Comparison of ENCODE assay signal across 1 cellular context in the genomic region with DNA sequence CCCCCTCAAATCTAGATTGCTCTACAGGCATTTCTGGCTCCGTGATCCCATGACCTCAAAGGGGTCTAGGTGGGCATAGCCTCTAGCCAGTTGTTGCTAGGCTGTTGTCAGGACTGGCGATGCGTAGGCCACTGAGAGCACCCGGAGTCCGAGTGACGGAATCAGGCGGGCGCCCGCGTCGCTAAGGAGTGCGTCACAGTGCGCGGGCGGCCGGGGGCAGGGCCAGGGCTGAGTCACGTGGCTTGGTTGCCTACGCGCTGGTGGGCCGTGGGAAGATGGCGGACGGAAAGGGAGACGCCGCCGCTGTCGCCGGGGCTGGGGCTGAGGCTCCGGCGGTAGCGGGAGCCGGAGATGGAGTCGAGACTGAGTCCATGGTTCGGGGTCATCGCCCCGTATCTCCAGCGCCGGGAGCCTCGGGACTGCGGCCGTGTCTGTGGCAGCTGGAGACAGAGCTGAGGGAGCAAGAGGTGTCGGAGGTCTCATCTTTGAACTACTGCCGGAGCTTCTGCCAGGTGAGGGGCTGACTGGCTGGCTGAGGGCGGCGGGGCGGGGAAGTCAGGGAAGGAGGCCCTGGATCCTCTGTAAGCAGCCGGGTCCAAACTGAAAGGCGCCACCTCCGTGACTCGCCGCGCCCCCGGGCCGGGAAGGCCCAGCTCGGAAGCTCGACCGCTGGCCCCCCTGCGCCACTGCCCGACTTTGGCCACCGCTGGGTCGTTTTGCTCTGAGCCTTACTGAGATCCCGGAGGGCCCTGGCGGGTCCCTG.
TF ChIP-seq lines count a peak whose summit lies in the region.

A gene with protein sequence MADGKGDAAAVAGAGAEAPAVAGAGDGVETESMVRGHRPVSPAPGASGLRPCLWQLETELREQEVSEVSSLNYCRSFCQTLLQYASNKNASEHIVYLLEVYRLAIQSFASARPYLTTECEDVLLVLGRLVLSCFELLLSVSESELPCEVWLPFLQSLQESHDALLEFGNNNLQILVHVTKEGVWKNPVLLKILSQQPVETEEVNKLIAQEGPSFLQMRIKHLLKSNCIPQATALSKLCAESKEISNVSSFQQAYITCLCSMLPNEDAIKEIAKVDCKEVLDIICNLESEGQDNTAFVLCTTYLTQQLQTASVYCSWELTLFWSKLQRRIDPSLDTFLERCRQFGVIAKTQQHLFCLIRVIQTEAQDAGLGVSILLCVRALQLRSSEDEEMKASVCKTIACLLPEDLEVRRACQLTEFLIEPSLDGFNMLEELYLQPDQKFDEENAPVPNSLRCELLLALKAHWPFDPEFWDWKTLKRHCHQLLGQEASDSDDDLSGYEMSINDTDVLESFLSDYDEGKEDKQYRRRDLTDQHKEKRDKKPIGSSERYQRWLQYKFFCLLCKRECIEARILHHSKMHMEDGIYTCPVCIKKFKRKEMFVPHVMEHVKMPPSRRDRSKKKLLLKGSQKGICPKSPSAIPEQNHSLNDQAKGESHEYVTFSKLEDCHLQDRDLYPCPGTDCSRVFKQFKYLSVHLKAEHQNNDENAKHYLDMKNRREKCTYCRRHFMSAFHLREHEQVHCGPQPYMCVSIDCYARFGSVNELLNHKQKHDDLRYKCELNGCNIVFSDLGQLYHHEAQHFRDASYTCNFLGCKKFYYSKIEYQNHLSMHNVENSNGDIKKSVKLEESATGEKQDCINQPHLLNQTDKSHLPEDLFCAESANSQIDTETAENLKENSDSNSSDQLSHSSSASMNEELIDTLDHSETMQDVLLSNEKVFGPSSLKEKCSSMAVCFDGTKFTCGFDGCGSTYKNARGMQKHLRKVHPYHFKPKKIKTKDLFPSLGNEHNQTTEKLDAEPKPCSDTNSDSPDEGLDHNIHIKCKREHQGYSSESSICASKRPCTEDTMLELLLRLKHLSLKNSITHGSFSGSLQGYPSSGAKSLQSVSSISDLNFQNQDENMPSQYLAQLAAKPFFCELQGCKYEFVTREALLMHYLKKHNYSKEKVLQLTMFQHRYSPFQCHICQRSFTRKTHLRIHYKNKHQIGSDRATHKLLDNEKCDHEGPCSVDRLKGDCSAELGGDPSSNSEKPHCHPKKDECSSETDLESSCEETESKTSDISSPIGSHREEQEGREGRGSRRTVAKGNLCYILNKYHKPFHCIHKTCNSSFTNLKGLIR (N-terminal part only) (plus strand): TSS at position 263 of the 763 bp plus-strand sequence. CDS start 13 bp downstream, at position 276.

TF ChIP-seq in HepG2, 621 proteins besides CTCF, POLR2A, EP300 and RAD21 (continued from another document and continues in another):
- TF ChIP-seq, protein P1, sequence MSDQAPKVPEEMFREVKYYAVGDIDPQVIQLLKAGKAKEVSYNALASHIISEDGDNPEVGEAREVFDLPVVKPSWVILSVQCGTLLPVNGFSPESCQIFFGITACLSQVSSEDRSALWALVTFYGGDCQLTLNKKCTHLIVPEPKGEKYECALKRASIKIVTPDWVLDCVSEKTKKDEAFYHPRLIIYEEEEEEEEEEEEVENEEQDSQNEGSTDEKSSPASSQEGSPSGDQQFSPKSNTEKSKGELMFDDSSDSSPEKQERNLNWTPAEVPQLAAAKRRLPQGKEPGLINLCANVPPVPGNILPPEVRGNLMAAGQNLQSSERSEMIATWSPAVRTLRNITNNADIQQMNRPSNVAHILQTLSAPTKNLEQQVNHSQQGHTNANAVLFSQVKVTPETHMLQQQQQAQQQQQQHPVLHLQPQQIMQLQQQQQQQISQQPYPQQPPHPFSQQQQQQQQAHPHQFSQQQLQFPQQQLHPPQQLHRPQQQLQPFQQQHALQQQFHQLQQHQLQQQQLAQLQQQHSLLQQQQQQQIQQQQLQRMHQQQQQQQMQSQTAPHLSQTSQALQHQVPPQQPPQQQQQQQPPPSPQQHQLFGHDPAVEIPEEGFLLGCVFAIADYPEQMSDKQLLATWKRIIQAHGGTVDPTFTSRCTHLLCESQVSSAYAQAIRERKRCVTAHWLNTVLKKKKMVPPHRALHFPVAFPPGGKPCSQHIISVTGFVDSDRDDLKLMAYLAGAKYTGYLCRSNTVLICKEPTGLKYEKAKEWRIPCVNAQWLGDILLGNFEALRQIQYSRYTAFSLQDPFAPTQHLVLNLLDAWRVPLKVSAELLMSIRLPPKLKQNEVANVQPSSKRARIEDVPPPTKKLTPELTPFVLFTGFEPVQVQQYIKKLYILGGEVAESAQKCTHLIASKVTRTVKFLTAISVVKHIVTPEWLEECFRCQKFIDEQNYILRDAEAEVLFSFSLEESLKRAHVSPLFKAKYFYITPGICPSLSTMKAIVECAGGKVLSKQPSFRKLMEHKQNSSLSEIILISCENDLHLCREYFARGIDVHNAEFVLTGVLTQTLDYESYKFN (CRISPR knock-in tag; conservative IDR thresholded peaks at IDR 0.05) = 0 out of 2 replicates have a peak, but pooled peaks have one; percentile 43
- TF ChIP-seq HOXA9 (CRISPR knock-in tag; IDR thresholded peaks at IDR 0.05; ENCODE audit: borderline replicate concordance) (no peak), TCF7 (IDR thresholded peaks at IDR 0.05; ENCODE audit: low read depth) (no peak), ZNF850 (CRISPR knock-in tag; conservative IDR thresholded peaks at IDR 0.05) (no peak), ZNF547 (CRISPR knock-in tag; IDR thresholded peaks at IDR 0.05) (peak; percentile 77), ZNF343 (CRISPR knock-in tag; IDR thresholded peaks at IDR 0.05) (no peak), ZNF33B (CRISPR knock-in tag; IDR thresholded peaks at IDR 0.05) (no peak), SUZ12 (IDR thresholded peaks at IDR 0.05; ENCODE audit: low read depth, low read length) (no peak), ZC3H4 (CRISPR knock-in tag; IDR thresholded peaks at IDR 0.05; ENCODE audit: borderline replicate concordance) (no peak), ZNF816 (CRISPR knock-in tag; IDR thresholded peaks at IDR 0.05; ENCODE audit: borderline replicate concordance) (peak; percentile 74; the same call in 1 of the 2 replicates), KDM2A (CRISPR knock-in tag; IDR thresholded peaks at IDR 0.05; ENCODE audit: borderline replicate concordance, low read depth) (peak; percentile 94), ZNF746 (CRISPR knock-in tag; IDR thresholded peaks at IDR 0.05) (no peak), MIXL1 (CRISPR knock-in tag; IDR thresholded peaks at IDR 0.05) (peak; percentile 73), ZNF205 (CRISPR knock-in tag; IDR thresholded peaks at IDR 0.05) (peak; percentile 33; the same call in 1 of the 2 replicates), SMYD3 (CRISPR knock-in tag; IDR thresholded peaks at IDR 0.05) (peak; percentile 62; the same call in 1 of the 2 replicates), ZNF670 (CRISPR knock-in tag; IDR thresholded peaks at IDR 0.05; ENCODE audit: borderline replicate concordance) (no peak; the same call in none of the 2 replicates), EZH2 (conservative IDR thresholded peaks at IDR 0.05; ENCODE audit: low read depth, low read length) (no peak), ELF4 (CRISPR knock-in tag; IDR thresholded peaks at IDR 0.05; ENCODE audit: borderline replicate concordance) (0 out of 2 replicates have a peak, but pooled peaks have one; percentile 71), ZNF713 (CRISPR knock-in tag; IDR thresholded peaks at IDR 0.05) (no peak; the same call in 1 of the 2 replicates), ZFP62 (CRISPR knock-in tag; IDR thresholded peaks at IDR 0.05) (no peak), ZNF124 (CRISPR knock-in tag; IDR thresholded peaks at IDR 0.05) (peak; percentile 69; the same call in 1 of the 2 replicates), MAFK (conservative IDR thresholded peaks at IDR 0.05 in 1 of 2, IDR thresholded peaks at IDR 0.05 in 1 of 2; ENCODE audit: low read length in 2 of 2) (no peak), ZNF383 (CRISPR knock-in tag; IDR thresholded peaks at IDR 0.05; ENCODE audit: borderline replicate concordance) (no peak), ZNF501 (CRISPR knock-in tag; IDR thresholded peaks at IDR 0.05) (peak; percentile 97), ZNF367 (CRISPR knock-in tag; IDR thresholded peaks at IDR 0.05; ENCODE audit: borderline replicate concordance) (peak; percentile 61; the same call in 1 of the 2 replicates), ARNTL (CRISPR knock-in tag; IDR thresholded peaks at IDR 0.05) (peak; percentile 99), ZNF652 (CRISPR knock-in tag; IDR thresholded peaks at IDR 0.05; ENCODE audit: borderline replicate concordance, low read depth) (peak; percentile 10; the same call in 1 of the 2 replicates), ZNF230 (CRISPR knock-in tag; IDR thresholded peaks at IDR 0.05) (peak; percentile 56; the same call in 1 of the 2 replicates), ZNF484 (CRISPR knock-in tag; IDR thresholded peaks at IDR 0.05; ENCODE audit: borderline replicate concordance, low read depth) (no peak), NFIC (IDR thresholded peaks at IDR 0.05; ENCODE audit: low read length) (no peak), HIVEP1 (CRISPR knock-in tag; IDR thresholded peaks at IDR 0.05) (peak; percentile 84; the same call in 1 of the 2 replicates), MAZ (IDR thresholded peaks at IDR 0.05; ENCODE audit: borderline replicate concordance, low read depth, low read length) (peak; percentile 85; the same call in 1 of the 2 replicates), MAZ (CRISPR knock-in tag; IDR thresholded peaks at IDR 0.05; ENCODE audit: low read depth) (peak; percentile 95), SMC3 (IDR thresholded peaks at IDR 0.05; ENCODE audit: low read length) (no peak), GABPB1 (CRISPR knock-in tag; IDR thresholded peaks at IDR 0.05) (peak; percentile 89), PAWR (CRISPR knock-in tag; IDR thresholded peaks at IDR 0.05; ENCODE audit: borderline replicate concordance) (no peak)
- TF ChIP-seq, protein P2, sequence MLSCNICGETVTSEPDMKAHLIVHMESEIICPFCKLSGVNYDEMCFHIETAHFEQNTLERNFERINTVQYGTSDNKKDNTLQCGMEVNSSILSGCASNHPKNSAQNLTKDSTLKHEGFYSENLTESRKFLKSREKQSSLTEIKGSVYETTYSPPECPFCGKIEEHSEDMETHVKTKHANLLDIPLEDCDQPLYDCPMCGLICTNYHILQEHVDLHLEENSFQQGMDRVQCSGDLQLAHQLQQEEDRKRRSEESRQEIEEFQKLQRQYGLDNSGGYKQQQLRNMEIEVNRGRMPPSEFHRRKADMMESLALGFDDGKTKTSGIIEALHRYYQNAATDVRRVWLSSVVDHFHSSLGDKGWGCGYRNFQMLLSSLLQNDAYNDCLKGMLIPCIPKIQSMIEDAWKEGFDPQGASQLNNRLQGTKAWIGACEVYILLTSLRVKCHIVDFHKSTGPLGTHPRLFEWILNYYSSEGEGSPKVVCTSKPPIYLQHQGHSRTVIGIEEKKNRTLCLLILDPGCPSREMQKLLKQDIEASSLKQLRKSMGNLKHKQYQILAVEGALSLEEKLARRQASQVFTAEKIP (CRISPR knock-in tag; IDR thresholded peaks at IDR 0.05; ENCODE audit: borderline replicate concordance) = no peak
- TF ChIP-seq, protein P3, sequence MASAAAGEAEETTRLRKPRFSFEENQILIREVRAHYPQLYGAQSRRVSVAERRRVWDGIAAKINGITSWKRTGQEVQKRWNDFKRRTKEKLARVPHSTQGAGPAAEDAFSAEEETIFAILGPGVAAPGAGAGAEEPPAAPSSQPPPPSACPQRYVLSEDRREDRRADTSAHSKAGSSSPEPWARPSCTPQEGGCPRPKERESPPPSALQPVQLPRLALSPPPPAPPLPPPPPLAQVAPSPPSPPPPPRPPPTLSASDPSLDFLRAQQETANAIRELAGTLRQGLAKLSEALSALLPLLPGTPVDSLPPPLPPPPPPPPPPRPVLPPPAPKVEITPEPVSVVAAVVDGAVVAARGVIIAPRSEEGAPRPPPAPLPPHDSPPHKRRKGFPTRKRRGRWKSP (CRISPR knock-in tag; IDR thresholded peaks at IDR 0.05) = peak; percentile 72; the same call in 1 of the 2 replicates
- TF ChIP-seq, protein P4, sequence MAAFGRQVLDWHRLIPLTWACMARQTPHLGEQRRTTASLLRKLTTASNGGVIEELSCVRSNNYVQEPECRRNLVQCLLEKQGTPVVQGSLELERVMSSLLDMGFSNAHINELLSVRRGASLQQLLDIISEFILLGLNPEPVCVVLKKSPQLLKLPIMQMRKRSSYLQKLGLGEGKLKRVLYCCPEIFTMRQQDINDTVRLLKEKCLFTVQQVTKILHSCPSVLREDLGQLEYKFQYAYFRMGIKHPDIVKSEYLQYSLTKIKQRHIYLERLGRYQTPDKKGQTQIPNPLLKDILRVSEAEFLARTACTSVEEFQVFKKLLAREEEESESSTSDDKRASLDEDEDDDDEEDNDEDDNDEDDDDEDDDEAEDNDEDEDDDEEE (CRISPR knock-in tag; IDR thresholded peaks at IDR 0.05) = no peak
- TF ChIP-seq, protein P5, sequence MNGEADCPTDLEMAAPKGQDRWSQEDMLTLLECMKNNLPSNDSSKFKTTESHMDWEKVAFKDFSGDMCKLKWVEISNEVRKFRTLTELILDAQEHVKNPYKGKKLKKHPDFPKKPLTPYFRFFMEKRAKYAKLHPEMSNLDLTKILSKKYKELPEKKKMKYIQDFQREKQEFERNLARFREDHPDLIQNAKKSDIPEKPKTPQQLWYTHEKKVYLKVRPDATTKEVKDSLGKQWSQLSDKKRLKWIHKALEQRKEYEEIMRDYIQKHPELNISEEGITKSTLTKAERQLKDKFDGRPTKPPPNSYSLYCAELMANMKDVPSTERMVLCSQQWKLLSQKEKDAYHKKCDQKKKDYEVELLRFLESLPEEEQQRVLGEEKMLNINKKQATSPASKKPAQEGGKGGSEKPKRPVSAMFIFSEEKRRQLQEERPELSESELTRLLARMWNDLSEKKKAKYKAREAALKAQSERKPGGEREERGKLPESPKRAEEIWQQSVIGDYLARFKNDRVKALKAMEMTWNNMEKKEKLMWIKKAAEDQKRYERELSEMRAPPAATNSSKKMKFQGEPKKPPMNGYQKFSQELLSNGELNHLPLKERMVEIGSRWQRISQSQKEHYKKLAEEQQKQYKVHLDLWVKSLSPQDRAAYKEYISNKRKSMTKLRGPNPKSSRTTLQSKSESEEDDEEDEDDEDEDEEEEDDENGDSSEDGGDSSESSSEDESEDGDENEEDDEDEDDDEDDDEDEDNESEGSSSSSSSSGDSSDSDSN (CRISPR knock-in tag; IDR thresholded peaks at IDR 0.05) = peak; percentile 83
